ENCODE assay signal across 17 cellular contexts in the genomic region with DNA sequence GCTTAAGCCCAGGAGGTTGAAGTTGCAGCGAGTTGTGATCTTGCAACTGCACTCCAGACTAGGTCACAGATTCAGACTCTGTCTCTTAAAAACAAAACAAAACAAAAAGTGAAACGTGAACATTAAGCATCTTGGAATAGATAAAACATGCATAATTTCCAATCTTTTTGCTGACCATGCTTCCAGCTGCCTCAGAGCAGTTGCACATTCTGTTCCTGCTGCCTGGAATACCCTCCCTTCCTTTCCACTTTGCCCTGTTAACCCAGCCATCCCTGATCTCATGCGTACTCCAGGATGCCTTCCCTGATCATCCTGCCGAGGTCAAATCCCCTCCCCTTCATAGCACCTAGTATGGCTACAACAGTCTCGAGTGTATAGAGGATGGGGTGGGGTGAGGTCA. TPM values are rescaled to one million over a fixed set of nuclear protein-coding genes. Genes with fewer than 3 reads are reported as not detected.
DNase-seq lines count a peak whose midpoint lies in the region; ATAC-seq, FAIRE-seq and TF ChIP-seq lines count a peak whose summit lies in the region.
"Had no signal": no experiment of that assay in that cellular context is flagged by ENCODE, and none has a peak within 500 bp of the region (broad histone marks: within the 10 kb centered on the region; RNA-seq: fewer than 3 reads in every experiment).

No MANE protein-coding gene starts in this region.

- no peak for TF ChIP-seq CTCF in K562 (IDR thresholded peaks at IDR 0.05 in 2 of 3, conservative IDR thresholded peaks at IDR 0.05 in 1 of 3; ENCODE audit: insufficient read depth in 2 of 3, low read depth in 1 of 3, low read length in 3 of 3)
- TF ChIP-seq CTCF in spleen (IDR thresholded peaks at IDR 0.05 in 8 of 11, conservative IDR thresholded peaks at IDR 0.05 in 3 of 11): no peak
- TF ChIP-seq CTCF in tibial artery (IDR thresholded peaks at IDR 0.05): no peak

- no peak for TF ChIP-seq EP300 in K562 (IDR thresholded peaks at IDR 0.05; ENCODE audit: low read length)

- WGBS in K562 (ENCODE audit: insufficient coverage, low coverage, missing lambda C conversion rate): 34% methylated on average over 5 of the region's 5 CpGs
- whole genome bisulfite sequencing in spleen, 5 donors: 52 to 56% (median 53%) methylated on average over 5 of the region's 5 CpGs

- H3K36me3 Mint-ChIP-seq in activated CD4-positive, alpha-beta T cell treated with anti-CD3 and anti-CD28 coated beads, Interleukin-2, amount 10 ng/mL, durations not matched to agents 7 days and 5 days (ENCODE audit: low read depth): peaks cover 23% of the 10 kb centered on the region

- H3K4me1 Mint-ChIP-seq in activated CD4-positive, alpha-beta T cell treated with anti-CD3 and anti-CD28 coated beads, Interleukin-2, amount 10 ng/mL, durations not matched to agents 7 days and 5 days: peaks cover 49% of the 10 kb centered on the region

- TF ChIP-seq RAD21 in K562 (CRISPR knock-in tag; conservative IDR thresholded peaks at IDR 0.05 in 1 of 2, IDR thresholded peaks at IDR 0.05 in 1 of 2): no peak

- BruUV-seq in K562 (replicated peaks; lab: Mats Ljungman, UMichigan): no TSS peak

- H3K9me3 ChIP-seq in Karpas-422 (ENCODE audit: low read length) (no peaks in the 10 kb centered on the region), K562 (replicated peaks; ENCODE audit: control insufficient read depth, insufficient read depth, low read depth, low read length) (no peaks in the 10 kb centered on the region), spleen (no peaks in the 10 kb centered on the region), tibial artery (no peaks in the 10 kb centered on the region)
- H3K9me3 ChIP-seq: ascending aorta, heart left ventricle had no signal

- H4K20me1 ChIP-seq in Karpas-422 (ENCODE audit: insufficient read depth, low read depth, low read length) (peaks cover 23% of the 10 kb centered on the region; the same call in 1 of the 2 replicates), K562 (replicated peaks; ENCODE audit: control insufficient read depth, insufficient read depth, low read length) (no peaks in the 10 kb centered on the region; the same call in 1 of the 2 replicates)

- intact Hi-C loops in K562 (cut with micrococcal nuclease) (no loop called here), spleen (cut with DNase I; ENCODE audit: low total_unique reads) (no loop called here), tibial artery (cut with DNase I; ENCODE audit: low total_unique reads) (no loop called here)

- H3K9me2 ChIP-seq in Karpas-422 (replicated peaks; ENCODE audit: insufficient read depth, low read length): no peaks in the 10 kb centered on the region

- CTCF ChIA-PET in activated CD4-positive, alpha-beta T cell treated with anti-CD3 and anti-CD28 coated beads, Interleukin-2, amount 10 ng/mL, durations not matched to agents 7 days and 5 days (lab: Charles Lee): interaction anchor here (0.7 to 1.1 kb wide), 2 partner anchors 8 to 18 kb away, joined by 3 to 5 read pairs; no protein-coding TSS in a partner anchor
- CTCF ChIA-PET in K562 (lab: Yijun Ruan, JAX; ENCODE audit: low intra/inter-chr PET ratio): no interaction called here

- peak overlapping the region; percentile 84 for H3K4me3 Mint-ChIP-seq in activated CD4-positive, alpha-beta T cell treated with anti-CD3 and anti-CD28 coated beads, Interleukin-2, amount 10 ng/mL, durations not matched to agents 7 days and 5 days
- H3K4me3 Mint-ChIP-seq: endodermal cell had no signal

- H3K27me3 Mint-ChIP-seq in activated CD4-positive, alpha-beta T cell treated with anti-CD3 and anti-CD28 coated beads, Interleukin-2, amount 10 ng/mL, durations not matched to agents 7 days and 5 days: no peaks in the 10 kb centered on the region

- ATAC-seq in K562: no peak
- no peak for ATAC-seq in HG03095 (IDR thresholded peaks at IDR 0.05; ENCODE audit: unreplicated experiment)

- peaks cover 34% of the 10 kb centered on the region for H3K79me2 ChIP-seq in Karpas-422 (ENCODE audit: low read length)
- H3K79me2 ChIP-seq in K562 (ENCODE audit: control insufficient read depth, insufficient read depth, low read length): no peaks in the 10 kb centered on the region

- H3K9me1 ChIP-seq in K562 (ENCODE audit: control insufficient read depth, insufficient read depth, low read length): no peaks in the 10 kb centered on the region

- FAIRE-seq in K562 (lab: Jason Lieb, UNC): no peak

- H3K27ac ChIP-seq in Karpas-422 (ENCODE audit: low read length): peak overlapping the region; percentile 90
- no peak overlapping the region for H3K27ac ChIP-seq in K562 (ENCODE audit: extremely low read depth, low read depth, low read length)
- peak overlapping the region; percentile 63 to 95 (median 88) for H3K27ac ChIP-seq in spleen
- H3K27ac ChIP-seq in tibial artery: no peak overlapping the region
- H3K27ac ChIP-seq: ascending aorta, SK-N-MC had no signal

- peaks cover 59% of the 10 kb centered on the region for H3K4me1 ChIP-seq in Karpas-422 (ENCODE audit: low read length)
- H3K4me1 ChIP-seq in K562 (replicated peaks in 1 of 2; ENCODE audit: control insufficient read depth in 2 of 2, insufficient read depth in 2 of 2, low read length in 2 of 2): peaks cover 37 to 65% of the 10 kb centered on the region in 2 experiments
- peaks cover 22 to 93% (median 54%) of the 10 kb centered on the region in 6 donors for H3K4me1 ChIP-seq in spleen
- H3K4me1 ChIP-seq in tibial artery: peaks cover 0 to 21% (median 14%) of the 10 kb centered on the region in 4 donors

- no peak for DNase-seq in activated CD4-positive, alpha-beta T cell treated with anti-CD3 and anti-CD28 coated beads, Interleukin-2, amount 10 ng/mL, durations not matched to agents 7 days and 5 days
- no peak for DNase-seq in activated CD4-positive, alpha-beta T cell treated with anti-CD3 and anti-CD28 coated beads for 1 hour
- DNase-seq in Karpas-422: no peak
- DNase-seq in K562 (ENCODE audit: extremely low read depth in 1 of 4, low spot score in 3 of 4): no peak
- DNase-seq in spleen: no peak
- DNase-seq in GF-D8 (lab: John Stamatoyannopoulos, UW): no peak
- no peak for DNase-seq in tibial artery
- DNase-seq: EL, endodermal cell, NCI-H1417, NCI-H69, trophoblast cell had no signal

- peaks cover 11% of the 10 kb centered on the region for H3K36me3 ChIP-seq in Karpas-422 (ENCODE audit: insufficient read depth, low read length)
- no peaks in the 10 kb centered on the region for H3K36me3 ChIP-seq in K562 (ENCODE audit: control insufficient read depth, insufficient read depth, low read length)
- peaks cover 0 to 27% (median 10%) of the 10 kb centered on the region in 6 donors for H3K36me3 ChIP-seq in spleen
- no peaks in the 10 kb centered on the region for H3K36me3 ChIP-seq in tibial artery
- H3K36me3 ChIP-seq: ascending aorta had no signal

- no peaks in the 10 kb centered on the region for H3K27me3 ChIP-seq in Karpas-422 (ENCODE audit: low read length)
- no peaks in the 10 kb centered on the region for H3K27me3 ChIP-seq in K562 (ENCODE audit: control insufficient read depth in 2 of 2, insufficient read depth in 2 of 2, low read length in 2 of 2)
- peaks cover 0 to 5% (median 0%) of the 10 kb centered on the region in 7 donors for H3K27me3 ChIP-seq in spleen (replicated peaks in 1 of 7)
- H3K27me3 ChIP-seq in tibial artery: no peaks in the 10 kb centered on the region
- H3K27me3 ChIP-seq: ascending aorta had no signal

- no peaks in the 10 kb centered on the region for H3K9me3 Mint-ChIP-seq in activated CD4-positive, alpha-beta T cell treated with anti-CD3 and anti-CD28 coated beads, Interleukin-2, amount 10 ng/mL, durations not matched to agents 7 days and 5 days
- H3K9me3 Mint-ChIP-seq: endodermal cell had no signal

- peak overlapping the region; percentile 92 for H3K27ac Mint-ChIP-seq in activated CD4-positive, alpha-beta T cell treated with anti-CD3 and anti-CD28 coated beads, Interleukin-2, amount 10 ng/mL, durations not matched to agents 7 days and 5 days
- H3K27ac Mint-ChIP-seq: endodermal cell had no signal

- H3K4me3 ChIP-seq in Karpas-422 (ENCODE audit: low read length) (peak overlapping the region; percentile 79), K562 (no peak overlapping the region), spleen (peak overlapping the region in 7 of 8 donors; percentile 36 to 82 (median 53)), tibial artery (no peak overlapping the region)
- H3K4me3 ChIP-seq: lung, SK-N-MC had no signal

- H3K4me2 ChIP-seq in Karpas-422 (ENCODE audit: low read depth, low read length, poor library complexity, severe bottlenecking) (peak overlapping the region; percentile 90), K562 (ENCODE audit: insufficient read depth, low read length) (no peak overlapping the region)

- no peak for TF ChIP-seq POLR2A in K562 (conservative IDR thresholded peaks at IDR 0.05)
- no peak for TF ChIP-seq POLR2A in spleen (IDR thresholded peaks at IDR 0.05)

- no peak overlapping the region for H2AFZ ChIP-seq in Karpas-422 (ENCODE audit: low read length)
- peak overlapping the region; percentile 2; the same call in 1 of the 2 replicates for H2AFZ ChIP-seq in K562 (ENCODE audit: low read depth, low read length)

- H3K9ac ChIP-seq in Karpas-422 (ENCODE audit: low read length) (peak overlapping the region; percentile 88), K562 (ENCODE audit: insufficient read depth in 1 of 2, low read depth in 2 of 2, low read length in 2 of 2) (peak overlapping the region in 1 of 2 experiments; percentile 66; a peak in 1 of 4 replicates)

- in situ Hi-C loops in K562 (cut with MboI): no loop called here

- POLR2A ChIA-PET in activated CD4-positive, alpha-beta T cell treated with anti-CD3 and anti-CD28 coated beads, Interleukin-2, amount 10 ng/mL, durations not matched to agents 7 days and 5 days (lab: Charles Lee): no interaction called here
- POLR2A ChIA-PET in K562 (lab: Yijun Ruan, JAX): interaction anchor here (1.4 kb wide), 1 partner anchor 17 kb away, joined by 4 read pairs; no protein-coding TSS in a partner anchor

RNA-seq across cellular contexts. Expression of gene CCDC88B, which starts 0.7 kb away (rescaled TPM):
- total RNA-seq in activated CD4-positive, alpha-beta T cell treated with anti-CD3 and anti-CD28 coated beads, Interleukin-2, amount 10 ng/mL, durations not matched to agents 7 days and 5 days: 100 to 1,000 TPM; 103 to 127 TPM
- total RNA-seq in Karpas-422 (2014; rRNA removed; shearing (Covaris generic); ENCODE audit: low replicate concordance): 34.9 and 88.2 TPM in 2 replicates
- 6.1 and 13.7 TPM in 2 replicates for total RNA-seq in K562 (2011; cell fraction: chromatin; rRNA removed; ENCODE audit: low replicate concordance)
- 8.7 and 12.0 TPM in 2 replicates for total RNA-seq in K562 (2011; cell fraction: nucleolus; rRNA removed)
- 7.3 and 11.5 TPM in 2 replicates for total RNA-seq in K562 (2011; cell fraction: nucleoplasm; rRNA removed)
- total RNA-seq in K562 (2014; rRNA removed) (15.2 and 16.1 TPM in 2 replicates), K562 (2014; rRNA removed; fragmentation: Illumina TruSeq; extraction: Trizol) (2.7 and 4.7 TPM in 2 replicates), K562 (2015; rRNA removed; fragmentation: Illumina TruSeq; extraction: Trizol) (10.3 and 12.1 TPM in 2 replicates), K562 (2021) (11.9 and 13.0 TPM in 2 replicates), spleen (100 to 1,000 TPM in 3 of 7 donors, 10 to 100 TPM in 4; 64.3 to 128 (median 86.6) TPM)
- polyA plus RNA-seq in K562 (2011; rRNA removed) (5.2 and 10.7 TPM in 2 replicates), K562 (2014; fragmentation: Illumina TruSeq; extraction: Trizol) (7.9 and 13.4 TPM in 2 replicates), K562 (2014; fragmentation: Nextera tagmentation; extraction: Ambion mirVana) (1 to 10 TPM in 1 of 2 experiments, under 1 TPM in 1; 0.13 to 1.7 TPM), K562 (2014; rRNA removed) (16.3 and 18.1 TPM in 2 replicates), spleen (100 to 1,000 TPM; 225 to 638 (median 623) TPM)
- 10.3 and 16.8 TPM in 2 replicates for polyA plus RNA-seq in K562 (2011; cell fraction: cytosol; rRNA removed)
- 13.5 and 14.6 TPM in 2 replicates for polyA plus RNA-seq in K562 (2011; cell fraction: nucleus; rRNA removed)
- 10.6 and 21.0 TPM in 2 replicates for polyA plus RNA-seq in K562 (2012)
- polyA minus RNA-seq in K562 (2011; rRNA and poly(A)+ RNA removed): 1.2 and 1.5 TPM in 2 replicates
- polyA minus RNA-seq in K562 (2011; cell fraction: cytosol; rRNA and poly(A)+ RNA removed): 2.2 and 7.0 TPM in 2 replicates
- polyA minus RNA-seq in K562 (2011; cell fraction: nucleus; rRNA and poly(A)+ RNA removed): 2.2 and 5.9 TPM in 2 replicates

RNA-seq across cellular contexts. Expression of gene RPS6KA4, which starts 19.6 kb away (rescaled TPM):
- total RNA-seq in activated CD4-positive, alpha-beta T cell treated with anti-CD3 and anti-CD28 coated beads, Interleukin-2, amount 10 ng/mL, durations not matched to agents 7 days and 5 days: 10 to 100 TPM; 31.0 to 43.0 TPM
- 17.1 and 38.4 TPM in 2 replicates for total RNA-seq in Karpas-422 (2014; rRNA removed; shearing (Covaris generic); ENCODE audit: low replicate concordance)
- 33.5 and 109 TPM in 2 replicates for total RNA-seq in K562 (2011; cell fraction: chromatin; rRNA removed; ENCODE audit: low replicate concordance)
- total RNA-seq in K562 (2011; cell fraction: nucleolus; rRNA removed): 69.5 and 71.5 TPM in 2 replicates
- total RNA-seq in K562 (2011; cell fraction: nucleoplasm; rRNA removed): 35.5 and 40.0 TPM in 2 replicates
- 19.1 and 23.0 TPM in 2 replicates for total RNA-seq in K562 (2014; rRNA removed)
- 4.5 and 7.2 TPM in 2 replicates for total RNA-seq in K562 (2014; rRNA removed; fragmentation: Illumina TruSeq; extraction: Trizol)
- total RNA-seq in K562 (2015; rRNA removed; fragmentation: Illumina TruSeq; extraction: Trizol): 13.3 and 15.6 TPM in 2 replicates
- 20.4 and 23.8 TPM in 2 replicates for total RNA-seq in K562 (2021)
- polyA plus RNA-seq in K562 (2011; rRNA removed): 9.8 and 12.0 TPM in 2 replicates
- polyA plus RNA-seq in K562 (2011; cell fraction: cytosol; rRNA removed): 8.3 and 20.1 TPM in 2 replicates
- 42.6 and 76.4 TPM in 2 replicates for polyA plus RNA-seq in K562 (2011; cell fraction: nucleus; rRNA removed)
- polyA plus RNA-seq in K562 (2012): 16.0 and 24.3 TPM in 2 replicates
- 6.7 and 10.2 TPM in 2 replicates for polyA plus RNA-seq in K562 (2014; fragmentation: Illumina TruSeq; extraction: Trizol)
- polyA plus RNA-seq in K562 (2014; fragmentation: Nextera tagmentation; extraction: Ambion mirVana): under 1 TPM; 0.15 to 0.27 TPM
- 16.0 and 17.3 TPM in 2 replicates for polyA plus RNA-seq in K562 (2014; rRNA removed)
- 4.6 and 9.7 TPM in 2 replicates for polyA minus RNA-seq in K562 (2011; rRNA and poly(A)+ RNA removed)
- 13.5 and 19.8 TPM in 2 replicates for polyA minus RNA-seq in K562 (2011; cell fraction: cytosol; rRNA and poly(A)+ RNA removed)
- polyA minus RNA-seq in K562 (2011; cell fraction: nucleus; rRNA and poly(A)+ RNA removed): 24.9 and 30.8 TPM in 2 replicates
- 10 to 100 TPM; 26.9 to 47.5 (median 38.2) TPM for total RNA-seq in spleen
- 10 to 100 TPM; 18.8 to 43.0 (median 32.3) TPM for polyA plus RNA-seq in spleen

RNA-seq across cellular contexts. Expression of gene PRDX5, which starts 21.4 kb away (rescaled TPM):
- total RNA-seq in activated CD4-positive, alpha-beta T cell treated with anti-CD3 and anti-CD28 coated beads, Interleukin-2, amount 10 ng/mL, durations not matched to agents 7 days and 5 days: 100 to 1,000 TPM in 1 of 2 experiments, 10 to 100 TPM in 1; 97.4 to 106 TPM
- 205 and 428 TPM in 2 replicates for total RNA-seq in Karpas-422 (2014; rRNA removed; shearing (Covaris generic); ENCODE audit: low replicate concordance)
- 9.0 and 17.1 TPM in 2 replicates for total RNA-seq in K562 (2011; cell fraction: chromatin; rRNA removed; ENCODE audit: low replicate concordance)
- total RNA-seq in K562 (2011; cell fraction: nucleolus; rRNA removed): 29.9 and 32.4 TPM in 2 replicates
- total RNA-seq in K562 (2011; cell fraction: nucleoplasm; rRNA removed): 24.6 and 37.6 TPM in 2 replicates
- total RNA-seq in K562 (2014; rRNA removed): 252 and 268 TPM in 2 replicates
- 73.0 and 93.8 TPM in 2 replicates for total RNA-seq in K562 (2014; rRNA removed; fragmentation: Illumina TruSeq; extraction: Trizol)
- 200 and 204 TPM in 2 replicates for total RNA-seq in K562 (2015; rRNA removed; fragmentation: Illumina TruSeq; extraction: Trizol)
- total RNA-seq in K562 (2021): 124 and 154 TPM in 2 replicates
- 224 and 254 TPM in 2 replicates for polyA plus RNA-seq in K562 (2011; rRNA removed)
- polyA plus RNA-seq in K562 (2011; cell fraction: cytosol; rRNA removed): 384 and 485 TPM in 2 replicates
- 86.4 and 132 TPM in 2 replicates for polyA plus RNA-seq in K562 (2011; cell fraction: nucleus; rRNA removed)
- polyA plus RNA-seq in K562 (2012): 288 and 343 TPM in 2 replicates
- 209 and 212 TPM in 2 replicates for polyA plus RNA-seq in K562 (2014; fragmentation: Illumina TruSeq; extraction: Trizol)
- 10 to 100 TPM; 40.8 to 64.2 TPM for polyA plus RNA-seq in K562 (2014; fragmentation: Nextera tagmentation; extraction: Ambion mirVana)
- polyA plus RNA-seq in K562 (2014; rRNA removed): 327 and 356 TPM in 2 replicates
- polyA minus RNA-seq in K562 (2011; rRNA and poly(A)+ RNA removed): 63.6 and 63.9 TPM in 2 replicates
- 41.2 and 61.9 TPM in 2 replicates for polyA minus RNA-seq in K562 (2011; cell fraction: cytosol; rRNA and poly(A)+ RNA removed)
- polyA minus RNA-seq in K562 (2011; cell fraction: nucleus; rRNA and poly(A)+ RNA removed): 10.1 and 14.3 TPM in 2 replicates
- total RNA-seq in spleen: 100 to 1,000 TPM in 3 of 7 donors, 10 to 100 TPM in 4; 77.0 to 169 (median 95.6) TPM
- polyA plus RNA-seq in spleen: 100 to 1,000 TPM; 181 to 302 (median 237) TPM

RNA-seq across cellular contexts. Expression of gene TRMT112, which starts 22.0 kb away (rescaled TPM):
- 100 to 1,000 TPM; 160 to 171 TPM for total RNA-seq in activated CD4-positive, alpha-beta T cell treated with anti-CD3 and anti-CD28 coated beads, Interleukin-2, amount 10 ng/mL, durations not matched to agents 7 days and 5 days
- total RNA-seq in Karpas-422 (2014; rRNA removed; shearing (Covaris generic); ENCODE audit: low replicate concordance): 363 and 557 TPM in 2 replicates
- 18.1 and 37.2 TPM in 2 replicates for total RNA-seq in K562 (2011; cell fraction: chromatin; rRNA removed; ENCODE audit: low replicate concordance)
- total RNA-seq in K562 (2011; cell fraction: nucleolus; rRNA removed): 57.9 and 58.8 TPM in 2 replicates
- 45.5 and 47.9 TPM in 2 replicates for total RNA-seq in K562 (2011; cell fraction: nucleoplasm; rRNA removed)
- 391 and 444 TPM in 2 replicates for total RNA-seq in K562 (2014; rRNA removed)
- 126 and 162 TPM in 2 replicates for total RNA-seq in K562 (2014; rRNA removed; fragmentation: Illumina TruSeq; extraction: Trizol)
- 283 and 300 TPM in 2 replicates for total RNA-seq in K562 (2015; rRNA removed; fragmentation: Illumina TruSeq; extraction: Trizol)
- 274 and 296 TPM in 2 replicates for total RNA-seq in K562 (2021)
- 242 and 243 TPM in 2 replicates for polyA plus RNA-seq in K562 (2011; rRNA removed)
- polyA plus RNA-seq in K562 (2011; cell fraction: cytosol; rRNA removed): 309 and 352 TPM in 2 replicates
- 114 and 135 TPM in 2 replicates for polyA plus RNA-seq in K562 (2011; cell fraction: nucleus; rRNA removed)
- 219 and 519 TPM in 2 replicates for polyA plus RNA-seq in K562 (2012)
- 266 and 297 TPM in 2 replicates for polyA plus RNA-seq in K562 (2014; fragmentation: Illumina TruSeq; extraction: Trizol)
- 100 to 1,000 TPM; 358 to 423 TPM for polyA plus RNA-seq in K562 (2014; fragmentation: Nextera tagmentation; extraction: Ambion mirVana)
- 377 and 449 TPM in 2 replicates for polyA plus RNA-seq in K562 (2014; rRNA removed)
- 48.4 and 49.7 TPM in 2 replicates for polyA minus RNA-seq in K562 (2011; rRNA and poly(A)+ RNA removed)
- polyA minus RNA-seq in K562 (2011; cell fraction: cytosol; rRNA and poly(A)+ RNA removed): 63.0 and 85.5 TPM in 2 replicates
- 25.0 and 38.7 TPM in 2 replicates for polyA minus RNA-seq in K562 (2011; cell fraction: nucleus; rRNA and poly(A)+ RNA removed)
- total RNA-seq in spleen: 100 to 1,000 TPM; 138 to 420 (median 158) TPM
- 100 to 1,000 TPM; 328 to 431 (median 350) TPM for polyA plus RNA-seq in spleen

RNA-seq across cellular contexts. Expression of gene ESRRA, which starts 34.0 kb away (rescaled TPM):
- 10 to 100 TPM; 24.8 to 32.0 TPM for total RNA-seq in activated CD4-positive, alpha-beta T cell treated with anti-CD3 and anti-CD28 coated beads, Interleukin-2, amount 10 ng/mL, durations not matched to agents 7 days and 5 days
- 16.0 and 33.9 TPM in 2 replicates for total RNA-seq in Karpas-422 (2014; rRNA removed; shearing (Covaris generic); ENCODE audit: low replicate concordance)
- total RNA-seq in K562 (2011; cell fraction: chromatin; rRNA removed; ENCODE audit: low replicate concordance): 59.5 and 126 TPM in 2 replicates
- 77.2 and 79.9 TPM in 2 replicates for total RNA-seq in K562 (2011; cell fraction: nucleolus; rRNA removed)
- total RNA-seq in K562 (2011; cell fraction: nucleoplasm; rRNA removed): 58.7 and 66.9 TPM in 2 replicates
- 89.2 and 89.7 TPM in 2 replicates for total RNA-seq in K562 (2014; rRNA removed)
- 13.8 and 17.3 TPM in 2 replicates for total RNA-seq in K562 (2014; rRNA removed; fragmentation: Illumina TruSeq; extraction: Trizol)
- total RNA-seq in K562 (2015; rRNA removed; fragmentation: Illumina TruSeq; extraction: Trizol): 30.3 and 31.4 TPM in 2 replicates
- 76.5 and 84.1 TPM in 2 replicates for total RNA-seq in K562 (2021)
- 23.7 and 35.6 TPM in 2 replicates for polyA plus RNA-seq in K562 (2011; rRNA removed)
- polyA plus RNA-seq in K562 (2011; cell fraction: cytosol; rRNA removed): 35.4 and 60.9 TPM in 2 replicates
- 37.9 and 54.0 TPM in 2 replicates for polyA plus RNA-seq in K562 (2011; cell fraction: nucleus; rRNA removed)
- 31.8 and 58.2 TPM in 2 replicates for polyA plus RNA-seq in K562 (2012)
- polyA plus RNA-seq in K562 (2014; fragmentation: Illumina TruSeq; extraction: Trizol): 15.3 and 27.6 TPM in 2 replicates
- 1 to 10 TPM in 1 of 2 experiments, under 1 TPM in 1; 0.27 to 1.0 TPM for polyA plus RNA-seq in K562 (2014; fragmentation: Nextera tagmentation; extraction: Ambion mirVana)
- polyA plus RNA-seq in K562 (2014; rRNA removed): 69.0 and 75.5 TPM in 2 replicates
- polyA minus RNA-seq in K562 (2011; rRNA and poly(A)+ RNA removed): 12.5 and 13.5 TPM in 2 replicates
- 20.4 and 30.5 TPM in 2 replicates for polyA minus RNA-seq in K562 (2011; cell fraction: cytosol; rRNA and poly(A)+ RNA removed)
- polyA minus RNA-seq in K562 (2011; cell fraction: nucleus; rRNA and poly(A)+ RNA removed): 20.6 and 21.5 TPM in 2 replicates
- 10 to 100 TPM; 30.2 to 49.3 (median 43.7) TPM for total RNA-seq in spleen
- polyA plus RNA-seq in spleen: 10 to 100 TPM; 24.0 to 56.5 (median 34.7) TPM

Comparison
In these comparisons a context has a peak if more than half of its experiments do, and no peak if none do; other contexts are left out.
1. H3K27ac ChIP-seq: peak in Karpas-422 (single experiment) and spleen (8 of 8); none in K562 (single experiment) and tibial artery (0 of 2).
2. H3K4me3 ChIP-seq: peak in Karpas-422 (single experiment) and spleen (7 of 8); none in K562 (single experiment) and tibial artery (0 of 2).